Comparison of ENCODE assay signal across 20 cellular contexts in the genomic region with DNA sequence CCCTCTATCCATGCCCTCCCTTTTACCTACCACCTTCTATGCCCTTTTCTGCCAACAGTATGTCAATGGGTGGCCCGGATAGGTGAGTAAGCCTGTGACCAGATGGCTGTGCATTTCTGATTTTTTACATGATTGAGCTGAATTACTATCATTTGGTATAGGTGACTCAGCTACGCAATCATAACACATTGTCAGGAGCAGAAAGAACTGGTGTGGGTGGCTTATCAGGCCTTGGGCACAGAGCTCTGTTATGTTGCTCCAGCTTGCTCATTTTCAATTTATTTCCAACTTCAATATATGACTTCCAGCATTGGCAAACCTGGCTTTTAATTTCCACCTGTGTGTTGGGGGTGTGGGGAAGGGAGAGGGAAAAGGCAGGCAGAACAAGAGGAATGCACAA.
DNase-seq lines count a peak whose midpoint lies in the region; ATAC-seq lines count a peak whose summit lies in the region.
"Had no signal": no experiment of that assay in that cellular context is flagged by ENCODE, and none has a peak within 500 bp of the region (broad histone marks: within the 10 kb centered on the region; RNA-seq: fewer than 3 reads in every experiment).

No MANE protein-coding gene starts in this region.

- intact Hi-C loops in activated CD4-positive, alpha-beta T cell treated with anti-CD3 and anti-CD28 coated beads, Interleukin-2, amount 10 ng/mL, durations not matched to agents 24 days and 14 days (cut with micrococcal nuclease), result no loop called here

- H3K4me1 Mint-ChIP-seq in activated CD4-positive, alpha-beta T cell treated with anti-CD3 and anti-CD28 coated beads, Interleukin-2, amount 10 ng/mL, durations not matched to agents 24 days and 14 days, result no peaks in the 10 kb centered on the region
- H3K4me1 Mint-ChIP-seq: CD4-positive, alpha-beta memory T cell; GM23338 had no signal

- H3K4me3 Mint-ChIP-seq in activated CD4-positive, alpha-beta T cell treated with anti-CD3 and anti-CD28 coated beads, Interleukin-2, amount 10 ng/mL, durations not matched to agents 24 days and 14 days, result no peak overlapping the region
- H3K4me3 Mint-ChIP-seq: CD4-positive, alpha-beta memory T cell; GM23338; H9 had no signal

- DNase-seq in Daoy (ENCODE audit: low read depth) (peak; percentile 2), NCI-H2171 (lab: John Stamatoyannopoulos, UW) (peak; percentile 70), cerebellar cortex (ENCODE audit: low spot score) (peak; percentile 25), putamen (ENCODE audit: low spot score) (peak; percentile 15), NCI-H748 treated with DMSO at 0.1 percent for 48 hours (lab: John Stamatoyannopoulos, UW) (no peak)
- DNase-seq in activated CD4-positive, alpha-beta T cell treated with anti-CD3 and anti-CD28 coated beads, Interleukin-2, amount 10 ng/mL, durations not matched to agents 24 days and 14 days, result no peak
- DNase-seq: AML-193; CD4-positive, alpha-beta memory T cell; COR-L47; DMS79; H9; IMR-90; KG1; MM.1S; NCI-H2081 treated with DMSO at 0.1 percent for 48 hours; NCI-H774; SK-N-SH; SW 1271 had no signal

- H3K27me3 Mint-ChIP-seq in activated CD4-positive, alpha-beta T cell treated with anti-CD3 and anti-CD28 coated beads, Interleukin-2, amount 10 ng/mL, durations not matched to agents 24 days and 14 days, result peaks cover 2% of the 10 kb centered on the region

- H3K9me3 Mint-ChIP-seq in activated CD4-positive, alpha-beta T cell treated with anti-CD3 and anti-CD28 coated beads, Interleukin-2, amount 10 ng/mL, durations not matched to agents 24 days and 14 days, result no peaks in the 10 kb centered on the region
- H3K9me3 Mint-ChIP-seq: GM23338 had no signal

- no peaks in the 10 kb centered on the region for H3K36me3 Mint-ChIP-seq in activated CD4-positive, alpha-beta T cell treated with anti-CD3 and anti-CD28 coated beads, Interleukin-2, amount 10 ng/mL, durations not matched to agents 24 days and 14 days (ENCODE audit: low read depth)
- H3K36me3 Mint-ChIP-seq: CD4-positive, alpha-beta memory T cell had no signal

- H3K27ac Mint-ChIP-seq in activated CD4-positive, alpha-beta T cell treated with anti-CD3 and anti-CD28 coated beads, Interleukin-2, amount 10 ng/mL, durations not matched to agents 24 days and 14 days, result no peak overlapping the region
- H3K27ac Mint-ChIP-seq: CD4-positive, alpha-beta memory T cell; GM23338; H9 had no signal

- ATAC-seq in GM21526 (IDR thresholded peaks at IDR 0.05; ENCODE audit: low FRiP score, unreplicated experiment), result no peak
- ATAC-seq: GM23338 had no signal

Comparison
In these comparisons a context has a peak if more than half of its experiments do, and no peak if none do; other contexts are left out.
1. DNase-seq: peak in Daoy (single experiment), NCI-H2171 (single experiment), cerebellar cortex (single experiment) and putamen (single experiment); none in NCI-H748 treated with DMSO at 0.1 percent for 48 hours (single experiment) and activated CD4-positive, alpha-beta T cell treated with anti-CD3 and anti-CD28 coated beads, Interleukin-2, amount 10 ng/mL, durations not matched to agents 24 days and 14 days (single experiment).